ENCODE assay signal across 1 cellular context in the genomic region with DNA sequence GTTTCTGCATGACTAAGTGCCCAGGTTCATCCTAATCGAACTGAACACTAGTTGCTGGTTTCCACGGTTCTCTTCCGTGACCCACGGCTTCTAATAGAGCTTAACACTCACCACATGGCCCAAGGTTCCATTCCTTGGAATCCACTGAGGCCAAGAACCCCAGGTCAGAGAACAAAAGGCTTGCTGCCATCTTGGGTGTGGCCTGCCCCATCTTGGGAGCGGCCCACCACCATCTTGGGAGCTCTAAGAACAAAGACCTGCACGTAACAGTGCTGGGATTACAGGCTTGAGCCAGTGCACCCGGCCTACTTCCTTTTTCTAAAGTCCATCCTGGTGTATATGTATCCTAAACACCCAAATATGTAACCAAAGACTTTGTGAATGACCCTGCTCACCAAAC.
TF ChIP-seq lines count a peak whose summit lies in the region.

No MANE protein-coding gene starts in this region.

TF ChIP-seq in K562, 482 proteins besides CTCF, POLR2A, EP300 and RAD21:
- no peak for TF ChIP-seq ZNF23 (CRISPR knock-in tag; IDR thresholded peaks at IDR 0.05)
- TF ChIP-seq YY1 (IDR thresholded peaks at IDR 0.05; ENCODE audit: borderline replicate concordance in 1 of 3, control insufficient read depth in 1 of 3, extremely low read depth in 1 of 3, insufficient read depth in 3 of 3, insufficient read length in 1 of 3, insufficient replicate concordance in 2 of 3, low read depth in 1 of 3, low read length in 2 of 3), result peak in 2 of 3 experiments; percentile 61 to 77
TF ChIP-seq in K562: peak in this region for 1.
